15 cellular contexts compared by ENCODE assay signal in genomic region chr13:55361141-55361540, GRCh38.
"Had no signal": no experiment of that assay in that cellular context is flagged by ENCODE, and none has a peak within 500 bp of the region (broad histone marks: within the 10 kb centered on the region; RNA-seq: fewer than 3 reads in every experiment).

No MANE protein-coding gene starts in this region.

- H3K27ac Mint-ChIP-seq: activated CD4-positive, alpha-beta memory T cell treated with anti-CD3 and anti-CD28 coated beads, Interleukin-2, amount 10 ng/mL, durations not matched to agents 7 days and 5 days; neural progenitor cell had no signal

- H3K27me3 Mint-ChIP-seq: activated CD4-positive, alpha-beta memory T cell treated with anti-CD3 and anti-CD28 coated beads, Interleukin-2, amount 10 ng/mL, durations not matched to agents 7 days and 5 days had no signal

- H3K4me1 Mint-ChIP-seq: activated CD4-positive, alpha-beta memory T cell treated with anti-CD3 and anti-CD28 coated beads, Interleukin-2, amount 10 ng/mL, durations not matched to agents 7 days and 5 days had no signal

- H3K9me3 Mint-ChIP-seq: neural progenitor cell had no signal

- H3K4me3 Mint-ChIP-seq: activated CD4-positive, alpha-beta memory T cell treated with anti-CD3 and anti-CD28 coated beads, Interleukin-2, amount 10 ng/mL, durations not matched to agents 7 days and 5 days; activated T-cell treated with anti-CD3 and anti-CD28 coated beads, Interleukin-2, amount 50 U/mL, for 4 hours; neural progenitor cell had no signal

- H3K36me3 Mint-ChIP-seq: neural progenitor cell had no signal

- DNase-seq: activated CD4-positive, alpha-beta memory T cell treated with anti-CD3 and anti-CD28 coated beads, Interleukin-2, amount 10 ng/mL, durations not matched to agents 7 days and 5 days; activated CD4-positive, alpha-beta T cell treated with anti-CD3 and anti-CD28 coated beads for 4 hours; activated effector memory CD4-positive, alpha-beta T cell treated with Interleukin-2 at 50 U/mL for 16 hours; activated naive CD4-positive, alpha-beta T cell treated with anti-CD3 and anti-CD28 coated beads, Interleukin-2, amount 50 U/mL, for 16 hours; activated T-cell treated with anti-CD3 and anti-CD28 coated beads, Interleukin-2, amount 50 U/mL, for 4 hours; erythroblast; gastrocnemius medialis; heart left ventricle; left cardiac atrium; midbrain; stimulated activated CD4-positive, alpha-beta T cell treated with anti-CD3 and anti-CD28 coated beads, Interleukin-12 subunit alpha, Interleukin-12 subunit beta, amount 100 ng/mL, for 4 hours; stimulated activated CD4-positive, alpha-beta T cell treated with anti-CD3 and anti-CD28 coated beads, Interleukin-2, amount 100 ng/mL, for 24 hours; stomach; upper lobe of right lung had no signal
